In the genomic region with DNA sequence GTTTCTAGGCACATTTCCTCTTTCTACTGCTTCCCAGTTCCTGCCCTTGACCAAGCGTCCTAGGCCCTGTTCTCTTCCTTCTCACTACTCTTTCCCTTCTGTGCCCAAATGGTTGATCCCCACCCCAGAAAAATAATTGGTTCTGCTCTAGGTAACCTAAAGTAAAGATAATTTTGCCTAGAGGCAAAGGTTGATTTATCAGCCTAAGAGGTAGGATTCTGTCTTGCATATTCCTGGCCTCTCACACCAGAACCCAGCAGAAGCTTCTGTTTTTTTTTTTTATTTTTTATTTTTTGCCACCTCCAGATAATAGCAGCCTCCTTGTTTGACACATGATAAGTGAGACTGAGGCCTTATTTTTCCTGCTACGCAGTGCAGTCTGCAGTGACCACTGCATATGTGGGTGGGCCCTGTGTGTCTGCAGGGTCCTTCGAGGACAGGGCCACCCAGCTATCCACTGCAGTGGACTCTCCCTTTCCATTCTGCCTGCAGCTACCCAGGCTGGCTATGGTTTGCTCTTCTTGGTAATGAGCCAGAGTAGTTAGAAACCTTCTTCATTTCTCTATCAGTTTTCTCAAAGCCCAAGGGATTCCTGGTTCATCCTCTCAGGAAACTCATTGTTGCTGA, we compare ENCODE assay signal across 1 cellular context.
TF ChIP-seq lines count a peak whose summit lies in the region.

No MANE protein-coding gene starts in this region.

TF ChIP-seq in GM12878, 131 proteins besides CTCF, POLR2A, EP300 and RAD21:
- TF ChIP-seq ATF7 (IDR thresholded peaks at IDR 0.05; ENCODE audit: low read depth) (no peak), BRCA1 (IDR thresholded peaks at IDR 0.05; ENCODE audit: low read depth, low read length) (no peak), IRF4 (IDR thresholded peaks at IDR 0.05; ENCODE audit: low read depth, low read length) (0 out of 2 replicates have a peak, but pooled peaks have one; percentile 28), MTA2 (IDR thresholded peaks at IDR 0.05; ENCODE audit: low read depth) (0 out of 2 replicates have a peak, but pooled peaks have one; percentile 21), BCL11A (IDR thresholded peaks at IDR 0.05; ENCODE audit: low read depth, low read length) (0 out of 2 replicates have a peak, but pooled peaks have one; percentile 24), SPI1 (IDR thresholded peaks at IDR 0.05; ENCODE audit: borderline replicate concordance, insufficient read depth, low read depth, low read length) (peak; percentile 95; the same call in 1 of the 2 replicates), IKZF1 (conservative IDR thresholded peaks at IDR 0.05) (peak; percentile 47), NBN (IDR thresholded peaks at IDR 0.05) (0 out of 2 replicates have a peak, but pooled peaks have one; percentile 16), EED (IDR thresholded peaks at IDR 0.05; ENCODE audit: low read depth) (0 out of 2 replicates have a peak, but pooled peaks have one; percentile 33), IKZF2 (IDR thresholded peaks at IDR 0.05) (peak; percentile 63 to 71; a peak in 3 of 4 replicates)
